Comparison of ENCODE assay signal across 8 cellular contexts in the genomic region with DNA sequence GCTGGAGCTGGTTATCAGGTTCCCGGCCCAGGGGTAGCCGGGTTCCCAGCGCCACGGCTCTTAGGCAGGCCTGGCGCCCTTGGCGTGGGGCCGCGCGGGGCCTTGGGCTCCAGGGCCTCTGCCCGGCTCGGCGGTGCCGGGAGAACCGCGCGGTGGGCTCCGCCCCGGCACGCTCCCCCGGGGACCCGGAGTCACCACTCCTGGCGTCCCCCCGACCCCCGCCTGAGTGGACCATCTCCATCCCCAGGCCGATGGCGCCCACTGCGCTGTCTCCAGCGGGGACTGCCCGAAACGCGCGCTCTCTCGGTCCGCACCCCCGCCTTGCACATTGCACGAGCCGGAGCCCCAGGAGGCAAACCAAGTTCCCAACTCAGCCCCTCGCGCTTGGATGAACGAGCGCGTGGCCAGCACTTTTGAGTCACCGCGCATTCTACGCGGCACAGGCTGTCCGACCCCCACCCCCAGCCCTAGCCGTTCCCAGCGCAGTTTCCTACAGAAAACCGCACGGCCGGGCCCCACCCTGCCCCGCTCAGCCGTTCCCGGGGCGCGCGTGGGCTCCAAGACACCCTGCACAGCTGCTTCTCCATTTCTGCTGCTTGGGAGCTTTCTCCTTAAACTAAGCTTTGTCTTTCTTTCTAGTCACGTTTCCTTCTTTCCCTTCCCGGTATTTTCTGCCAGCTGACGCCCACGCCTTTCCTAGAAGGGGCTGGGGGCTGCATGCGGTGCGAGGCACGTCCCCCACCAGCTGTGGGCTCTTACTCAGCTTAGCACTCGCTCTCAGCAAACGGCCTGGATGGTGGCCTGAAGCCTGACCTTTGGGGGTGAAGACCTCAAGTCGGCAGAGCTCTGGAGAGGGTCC. TPM values are rescaled to one million over a fixed set of nuclear protein-coding genes. Genes with fewer than 3 reads are reported as not detected.
DNase-seq lines count a peak whose midpoint lies in the region; ATAC-seq and TF ChIP-seq lines count a peak whose summit lies in the region.

No MANE protein-coding gene starts in this region.

- H3K27ac ChIP-seq in HUES48 (ENCODE audit: low read depth, low read length) = peak overlapping the region; percentile 96
- H3K27ac ChIP-seq in WERI-Rb-1 = peak overlapping the region; percentile 96
- H3K27ac ChIP-seq in mucosa of rectum (ENCODE audit: low read depth in 2 of 2, low read length in 2 of 2) = peak overlapping the region; percentile 83 to 86
- H3K27ac ChIP-seq in subcutaneous abdominal adipose tissue (ENCODE audit: low read depth, low read length) = peak overlapping the region; percentile 69

- intact Hi-C loops in CD14-positive monocyte (cut with micrococcal nuclease) = no loop called here

- H3K4me3 ChIP-seq in HUES48 (ENCODE audit: low read depth, low read length) (peak overlapping the region; percentile 73), WERI-Rb-1 (ENCODE audit: low read depth, low read length) (peak overlapping the region; percentile 62), mucosa of rectum (ENCODE audit: low read length in 2 of 2) (peak overlapping the region; percentile 77 to 80), subcutaneous abdominal adipose tissue (ENCODE audit: low read depth in 1 of 5, low read length in 5 of 5) (peak overlapping the region in 4 of 5 donors; percentile 73 to 85 (median 84))

- TF ChIP-seq CTCF in CD14-positive monocyte (IDR thresholded peaks at IDR 0.05) (no peak), WERI-Rb-1 (IDR thresholded peaks at IDR 0.05; ENCODE audit: low read depth, low read length) (no peak)

- H3K4me1 Mint-ChIP-seq in CD14-positive monocyte = peaks cover 33% of the 10 kb centered on the region
- H3K4me1 Mint-ChIP-seq in effector memory CD8-positive, alpha-beta T cell (ENCODE audit: low read depth in 2 of 2) = peaks cover 12 to 17% of the 10 kb centered on the region in 2 donors

- H3K36me3 ChIP-seq in HUES48 (ENCODE audit: control insufficient read depth, insufficient read depth, low read length) (peaks cover 17% of the 10 kb centered on the region; the same call in 1 of the 2 replicates), WERI-Rb-1 (peaks cover 13% of the 10 kb centered on the region), mucosa of rectum (ENCODE audit: control insufficient read depth in 2 of 2, insufficient read depth in 2 of 2, low read length in 2 of 2) (peaks cover 0 to 8% of the 10 kb centered on the region in 2 donors), subcutaneous abdominal adipose tissue (ENCODE audit: control insufficient read depth in 5 of 5, insufficient read depth in 5 of 5, low read length in 5 of 5) (peaks cover 0 to 10% (median 3%) of the 10 kb centered on the region in 5 donors)

- H3K9me3 Mint-ChIP-seq in CD14-positive monocyte = peaks cover 0 to 2% (median 0%) of the 10 kb centered on the region in 7 donors
- H3K9me3 Mint-ChIP-seq in effector memory CD8-positive, alpha-beta T cell = no peaks in the 10 kb centered on the region

- peak; percentile 59 for DNase-seq in CD14-positive monocyte (ENCODE audit: low spot score)
- DNase-seq in WERI-Rb-1 = peak; percentile 44
- DNase-seq in effector memory CD8-positive, alpha-beta T cell = peak; percentile 21 to 38 (median 33)

- H3K27ac Mint-ChIP-seq in CD14-positive monocyte = peak overlapping the region; percentile 69 to 92 (median 83)
- peak overlapping the region; percentile 35 to 64 for H3K27ac Mint-ChIP-seq in effector memory CD8-positive, alpha-beta T cell

- peak overlapping the region; percentile 85 for H3K9ac ChIP-seq in HUES48 (ENCODE audit: low read depth, low read length)
- H3K9ac ChIP-seq in mucosa of rectum (ENCODE audit: low read depth in 1 of 2, low read length in 2 of 2) = peak overlapping the region; percentile 75 to 83
- peak overlapping the region in 4 of 5 donors; percentile 64 to 81 (median 72) for H3K9ac ChIP-seq in subcutaneous abdominal adipose tissue (ENCODE audit: low read length in 5 of 5)

- H3K36me3 Mint-ChIP-seq in CD14-positive monocyte = peaks cover 3 to 7% of the 10 kb centered on the region in 2 donors
- no peaks in the 10 kb centered on the region for H3K36me3 Mint-ChIP-seq in effector memory CD8-positive, alpha-beta T cell (ENCODE audit: insufficient read depth)

- H3K27me3 ChIP-seq in HUES48 (ENCODE audit: control insufficient read depth, insufficient read depth, low read length) (no peaks in the 10 kb centered on the region), WERI-Rb-1 (ENCODE audit: insufficient read depth, low read depth, severe bottlenecking) (no peaks in the 10 kb centered on the region), mucosa of rectum (ENCODE audit: control insufficient read depth in 2 of 2, insufficient read depth in 2 of 2, low read length in 2 of 2) (no peaks in the 10 kb centered on the region), subcutaneous abdominal adipose tissue (ENCODE audit: control insufficient read depth in 5 of 5, insufficient read depth in 4 of 5, low read length in 5 of 5) (no peaks in the 10 kb centered on the region)

- H3K9me3 ChIP-seq in HUES48 (ENCODE audit: control insufficient read depth, insufficient read depth, low read length) (no peaks in the 10 kb centered on the region), WERI-Rb-1 (ENCODE audit: severe bottlenecking) (no peaks in the 10 kb centered on the region), mucosa of rectum (ENCODE audit: control insufficient read depth in 2 of 2, low read length in 2 of 2) (no peaks in the 10 kb centered on the region), subcutaneous abdominal adipose tissue (ENCODE audit: control insufficient read depth in 5 of 5, low read length in 5 of 5) (no peaks in the 10 kb centered on the region)

- peaks cover 5% of the 10 kb centered on the region; the same call in 1 of the 2 replicates for H3K4me1 ChIP-seq in HUES48 (ENCODE audit: control insufficient read depth, insufficient read depth, low read length)
- H3K4me1 ChIP-seq in mucosa of rectum (ENCODE audit: control insufficient read depth in 2 of 2, insufficient read depth in 2 of 2, low read length in 2 of 2) = peaks cover 12 to 13% of the 10 kb centered on the region in 2 donors
- H3K4me1 ChIP-seq in subcutaneous abdominal adipose tissue (ENCODE audit: control insufficient read depth in 5 of 5, insufficient read depth in 5 of 5, low read length in 5 of 5) = peaks cover 0 to 35% (median 23%) of the 10 kb centered on the region in 5 donors

- H3K4me3 Mint-ChIP-seq in CD14-positive monocyte = peak overlapping the region; percentile 80 to 92
- peak overlapping the region; percentile 87 to 91 for H3K4me3 Mint-ChIP-seq in effector memory CD8-positive, alpha-beta T cell

- ATAC-seq in GM19438 (IDR thresholded peaks at IDR 0.05; ENCODE audit: low read depth, unreplicated experiment) (peak; percentile 29), HG03442 (IDR thresholded peaks at IDR 0.05; ENCODE audit: unreplicated experiment) (no peak)
- peak; percentile 42 for ATAC-seq in effector memory CD8-positive, alpha-beta T cell (replicated peaks)

- H3K27me3 Mint-ChIP-seq in CD14-positive monocyte (ENCODE audit: low read depth in 3 of 3) = peaks cover 0 to 4% (median 1%) of the 10 kb centered on the region in 3 donors
- no peaks in the 10 kb centered on the region for H3K27me3 Mint-ChIP-seq in effector memory CD8-positive, alpha-beta T cell

RNA-seq across cellular contexts. Expression of a gene that starts 0.7 kb away (rescaled TPM):
- polyA plus RNA-seq in CD14-positive monocyte = 10 to 100 TPM; 45.0 to 45.4 TPM

RNA-seq across cellular contexts. Expression of a gene that starts 14.4 kb away (rescaled TPM):
- polyA plus RNA-seq in CD14-positive monocyte = 1 to 10 TPM; 5.7 to 8.2 TPM
